22 cellular contexts compared by ENCODE assay signal in the genomic region with DNA sequence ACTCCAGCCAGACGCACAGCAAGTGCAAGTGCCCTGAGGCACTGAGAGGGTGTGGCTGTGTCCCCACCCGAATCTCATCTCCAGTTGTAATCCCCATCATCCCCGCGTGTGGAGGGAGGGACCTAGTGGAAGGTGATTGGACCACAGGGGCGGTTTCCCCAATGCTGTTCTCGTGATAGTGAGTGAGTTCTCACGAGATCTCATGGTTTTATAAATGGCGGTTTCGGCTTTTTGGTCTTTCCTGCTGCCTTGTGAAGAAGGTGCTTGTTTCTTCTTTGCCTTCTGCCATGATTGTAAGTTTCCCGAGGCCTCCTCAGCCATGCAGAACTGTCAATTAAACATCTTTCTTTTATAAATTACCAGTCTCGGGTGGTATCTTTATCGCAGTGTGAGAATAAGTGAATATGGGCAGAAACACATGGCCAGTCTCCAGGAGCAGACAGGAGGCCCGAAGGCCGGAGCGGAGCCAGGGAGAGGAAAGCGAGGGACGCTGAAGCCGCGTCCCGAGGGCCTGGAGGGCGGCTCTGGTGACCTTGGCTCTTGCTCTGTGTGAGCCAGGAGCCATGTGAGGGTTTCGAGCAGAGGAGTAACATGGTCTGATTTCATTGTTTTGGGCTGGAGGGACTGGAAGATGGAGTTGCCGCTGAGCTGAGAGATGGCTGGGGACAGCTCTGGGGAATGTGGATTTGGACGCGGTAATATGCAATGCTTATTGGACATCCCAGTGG.
"Had no signal": no experiment of that assay in that cellular context is flagged by ENCODE, and none has a peak within 500 bp of the region (broad histone marks: within the 10 kb centered on the region; RNA-seq: fewer than 3 reads in every experiment).

No MANE protein-coding gene starts in this region.

- H3K9me3 ChIP-seq: ovary, right atrium auricular region, sigmoid colon, suprapubic skin, tibial artery, upper lobe of left lung had no signal

- DNase-seq: effector CD4-positive, alpha-beta T cell; endodermal cell; erythroblast; foreskin keratinocyte; head of caudate nucleus; kidney; left colon; left ventricle myocardium superior; mesenchymal stem cell; naive B cell; nephron progenitor cell; ovary; sigmoid colon; stimulated activated naive CD4-positive, alpha-beta T cell treated with Interleukin-2 at 50 U/mL for 16 hours; tibial artery had no signal

- H3K36me3 Mint-ChIP-seq: naive B cell had no signal

- H2AFZ ChIP-seq: hepatocyte had no signal

- H3K4me2 ChIP-seq: hepatocyte had no signal

- H3K4me1 ChIP-seq: foreskin keratinocyte, right atrium auricular region, sigmoid colon, suprapubic skin, tibial artery, upper lobe of left lung had no signal

- ATAC-seq: foreskin keratinocyte, left colon, left ventricle myocardium superior had no signal

- H3K27ac ChIP-seq: coronary artery, foreskin keratinocyte, hepatocyte, ovary, right atrium auricular region, sigmoid colon, skin epidermis, suprapubic skin, tibial artery, upper lobe of left lung had no signal

- H3K27me3 ChIP-seq: foreskin keratinocyte, hepatocyte, ovary, right atrium auricular region, upper lobe of left lung had no signal

- H3K36me3 ChIP-seq: ovary, right atrium auricular region, sigmoid colon, suprapubic skin, tibial artery, upper lobe of left lung had no signal

- H3K4me3 ChIP-seq: coronary artery, hepatocyte, lung, ovary, right atrium auricular region, sigmoid colon, skin epidermis, suprapubic skin, tibial artery, upper lobe of left lung had no signal

- H3K27ac Mint-ChIP-seq: endodermal cell, nephron progenitor cell had no signal

- H3K9me3 Mint-ChIP-seq: nephron progenitor cell had no signal

- H3K79me2 ChIP-seq: hepatocyte had no signal

- H3K4me3 Mint-ChIP-seq: endodermal cell, nephron progenitor cell had no signal
